ENCODE assay signal across 9 cellular contexts in the genomic region with DNA sequence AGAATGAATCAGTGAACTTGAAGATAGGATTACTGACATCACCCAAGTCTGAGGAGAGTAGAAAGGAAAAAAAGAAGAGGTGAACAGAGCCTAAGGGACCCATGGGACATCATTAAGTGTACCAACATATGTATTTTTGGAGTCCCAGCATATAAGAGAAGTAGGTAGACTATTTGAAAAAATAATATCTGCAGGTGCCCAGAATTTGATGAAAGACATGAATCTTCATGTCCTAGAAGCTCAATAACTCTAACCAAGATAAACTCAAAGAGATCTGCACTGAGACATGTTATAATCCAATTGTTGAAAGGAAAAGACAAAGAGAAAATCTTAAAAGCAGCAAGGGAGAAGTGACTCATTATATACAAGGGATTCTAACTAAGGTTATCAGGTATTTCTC. TPM values are rescaled to one million over a fixed set of nuclear protein-coding genes. Genes with fewer than 3 reads are reported as not detected.
"Had no signal": no experiment of that assay in that cellular context is flagged by ENCODE, and none has a peak within 500 bp of the region (broad histone marks: within the 10 kb centered on the region; RNA-seq: fewer than 3 reads in every experiment).

No MANE protein-coding gene starts in this region.

- FAIRE-seq: G401.6, GM12878, GM12891, GM12892, GM18507, GM19239 had no signal

- H3K4me3 ChIP-seq: GM12878 had no signal

- DNase-seq: GDM1, GF-D8 had no signal

- ATAC-seq: GM12878 had no signal

RNA-seq across cellular contexts. Expression of a gene that starts 39.0 kb away (rescaled TPM):
- total RNA-seq: GM12878 had no signal
- polyA plus RNA-seq: GM12878 had no signal

RNA-seq across cellular contexts. Expression of a gene that starts 45.2 kb away (rescaled TPM):
- total RNA-seq: G401, GM12878 had no signal
- polyA plus RNA-seq: GM12878 had no signal
